Comparison of ENCODE assay signal across 29 cellular contexts in the genomic region with DNA sequence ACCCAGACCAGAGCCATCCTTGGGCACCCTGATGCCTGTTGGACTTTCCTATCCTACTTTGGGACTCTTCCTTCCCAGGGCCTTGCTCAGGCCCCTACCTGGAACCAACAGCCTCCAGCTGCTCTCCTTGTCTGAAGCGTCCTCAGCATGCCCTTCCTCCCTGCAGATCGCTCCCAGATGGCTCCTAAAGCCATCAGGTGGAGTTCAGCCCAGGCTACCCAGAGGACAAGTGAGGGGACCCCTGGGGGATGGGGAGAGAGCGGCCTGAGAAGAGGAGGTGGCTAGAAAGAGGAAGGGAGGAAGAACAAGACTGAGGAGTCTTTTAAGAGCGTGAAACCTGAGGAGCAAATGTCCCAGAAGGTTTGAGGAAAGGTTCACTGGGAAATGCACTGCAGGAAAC.
DNase-seq lines count a peak whose midpoint lies in the region; FAIRE-seq and TF ChIP-seq lines count a peak whose summit lies in the region.
"Had no signal": no experiment of that assay in that cellular context is flagged by ENCODE, and none has a peak within 500 bp of the region (broad histone marks: within the 10 kb centered on the region; RNA-seq: fewer than 3 reads in every experiment).

No MANE protein-coding gene starts in this region.

- peaks cover 0 to 3% of the 10 kb centered on the region in 2 experiments; a peak in 2 of 5 replicates for H3K9me3 Mint-ChIP-seq in H9
- H3K9me3 Mint-ChIP-seq in dendritic cell treated with granulocyte-macrophage colony-stimulating factor and Interleukin-4, amounts not matched to agents 40 ng/mL and 50 ng/mL, for 4 days: no peaks in the 10 kb centered on the region
- H3K9me3 Mint-ChIP-seq in nephron progenitor cell: peaks cover 5% of the 10 kb centered on the region
- H3K9me3 Mint-ChIP-seq: activated naive CD4-positive, alpha-beta T cell treated with anti-CD3 and anti-CD28 coated beads, Interleukin-2, amount 10 ng/mL, durations not matched to agents 7 days and 5 days; CD8-positive, alpha-beta memory T cell; GM23338; HFFc6 had no signal

- FAIRE-seq in D721Med (lab: Jason Lieb, UNC): no peak
- FAIRE-seq: GM19239 had no signal

- no peaks in the 10 kb centered on the region for H4K20me1 ChIP-seq in H9 (ENCODE audit: control insufficient read depth, insufficient read depth, insufficient read length)

- H2AK5ac ChIP-seq in H9 (ENCODE audit: insufficient read length, low read length): no peak overlapping the region

- no peak overlapping the region for H3K18ac ChIP-seq in H9 (ENCODE audit: insufficient read length, low read depth, low read length)

- no peaks in the 10 kb centered on the region for H3K79me1 ChIP-seq in H9 (ENCODE audit: insufficient read depth, low read depth, low read length, poor library complexity, severe bottlenecking)

- H3K9ac ChIP-seq in H9 (ENCODE audit: extremely low read depth, insufficient read length, low read length): no peak overlapping the region

- TF ChIP-seq CTCF in H9 (conservative IDR thresholded peaks at IDR 0.05) (peak; percentile 34; the same call in 1 of the 3 replicates), nephron progenitor cell (IDR thresholded peaks at IDR 0.05) (no peak), suprapubic skin (IDR thresholded peaks at IDR 0.05) (no peak), D721Med (IDR thresholded peaks at IDR 0.05; ENCODE audit: insufficient read depth, missing control alignments) (no peak), coronary artery (IDR thresholded peaks at IDR 0.05) (no peak)

- no peak overlapping the region for H3K23ac ChIP-seq in H9 (ENCODE audit: insufficient read length, low read depth, low read length)

- H3K4me1 ChIP-seq in H9 (ENCODE audit: insufficient read depth, low read length) (peaks cover 4% of the 10 kb centered on the region), suprapubic skin (peaks cover 55% of the 10 kb centered on the region)

- H3K23me2 ChIP-seq in H9 (ENCODE audit: insufficient read length, low read depth, low read length, poor library complexity, severe bottlenecking): no peaks in the 10 kb centered on the region

- no peaks in the 10 kb centered on the region for H3K79me2 ChIP-seq in H9 (ENCODE audit: insufficient read depth, low read length)

- H2BK120ac ChIP-seq in H9 (ENCODE audit: low read depth, low read length, poor library complexity, severe bottlenecking): no peak overlapping the region

- H4K8ac ChIP-seq in H9 (replicated peaks; ENCODE audit: insufficient read length, low read depth, low read length): no peak overlapping the region

- H4K91ac ChIP-seq in H9 (ENCODE audit: insufficient read length, low read depth, low read length): no peak overlapping the region

- no peak overlapping the region for H3T11ph ChIP-seq in H9 (ENCODE audit: low read length)

- no peaks in the 10 kb centered on the region for H3K36me3 ChIP-seq in suprapubic skin

- H3K27ac ChIP-seq in H9 (ENCODE audit: insufficient read length, low read depth, low read length) (no peak overlapping the region), suprapubic skin (peak overlapping the region; percentile 88), coronary artery (peak overlapping the region in 1 of 2 donors; percentile 90)
- H3K27ac ChIP-seq: body of pancreas, dorsolateral prefrontal cortex had no signal

- peaks cover 0 to 5% (median 0%) of the 10 kb centered on the region in 3 experiments; a peak in 3 of 7 replicates for H3K36me3 Mint-ChIP-seq in H9 (ENCODE audit: insufficient read depth in 1 of 3, low read depth in 3 of 3)
- no peaks in the 10 kb centered on the region for H3K36me3 Mint-ChIP-seq in dendritic cell treated with granulocyte-macrophage colony-stimulating factor and Interleukin-4, amounts not matched to agents 40 ng/mL and 50 ng/mL, for 4 days (ENCODE audit: low read depth)
- H3K36me3 Mint-ChIP-seq in nephron progenitor cell (ENCODE audit: low read depth): peaks cover 15% of the 10 kb centered on the region
- H3K36me3 Mint-ChIP-seq: activated naive CD4-positive, alpha-beta T cell treated with anti-CD3 and anti-CD28 coated beads, Interleukin-2, amount 10 ng/mL, durations not matched to agents 7 days and 5 days had no signal

- no peak for TF ChIP-seq EP300 in suprapubic skin (IDR thresholded peaks at IDR 0.05)

- H3K4me3 ChIP-seq in suprapubic skin (no peak overlapping the region), coronary artery (no peak overlapping the region)
- H3K4me3 ChIP-seq: body of pancreas, dorsolateral prefrontal cortex, GM23338 had no signal

- TF ChIP-seq POLR2A in suprapubic skin (IDR thresholded peaks at IDR 0.05): no peak

- no peak overlapping the region for H4K5ac ChIP-seq in H9 (ENCODE audit: insufficient read length, low read depth, low read length)

- DNase-seq in H9 (no peak), nephron progenitor cell (no peak), suprapubic skin (ENCODE audit: low spot score in 2 of 2) (peak in 1 of 2 donors; percentile 21), NCI-H146 (lab: John Stamatoyannopoulos, UW) (no peak), D721Med (ENCODE audit: insufficient read length, low spot score) (no peak), coronary artery (ENCODE audit: low spot score) (no peak)
- DNase-seq in activated effector memory CD4-positive, alpha-beta T cell treated with anti-CD3 and anti-CD28 coated beads, Interleukin-2, amount 50 U/mL, for 16 hours: no peak
- DNase-seq: activated CD4-positive, alpha-beta T cell treated with anti-CD3 and anti-CD28 coated beads, Interleukin-2, amount 50 U/mL, for 48 hours; activated CD4-positive, CD25-positive, alpha-beta regulatory T cell treated with anti-CD3 and anti-CD28 coated beads, Interleukin-2, amount 50 U/mL, for 72 hours; activated CD8-positive, alpha-beta memory T cell treated with anti-CD3 and anti-CD28 coated beads, Interleukin-2, amount 50 U/mL, for 48 hours; activated naive CD4-positive, alpha-beta T cell treated with anti-CD3 and anti-CD28 coated beads, Interleukin-2, amount 10 ng/mL, durations not matched to agents 7 days and 5 days; body of pancreas; CD8-positive, alpha-beta memory T cell; DMS 273 treated with DMSO at 0.1 percent for 48 hours; dorsolateral prefrontal cortex; EL; HFFc6; left colon; mammary epithelial cell; NCI-H1092; NCI-H187; NCI-H2171; NCI-H510A; right cardiac atrium; stimulated activated CD8-positive, alpha-beta memory T cell treated with anti-CD3 and anti-CD28 coated beads, Interleukin-4, amount 100 ng/mL, for 48 hours; T-helper 17 cell had no signal

- no peak overlapping the region for H2BK12ac ChIP-seq in H9 (ENCODE audit: insufficient read length, low read depth, low read length)

- H3K27me3 ChIP-seq in H9 (ENCODE audit: insufficient read depth, low read length) (no peaks in the 10 kb centered on the region; the same call in 1 of the 2 replicates), suprapubic skin (no peaks in the 10 kb centered on the region)
- H3K27me3 ChIP-seq: body of pancreas, dorsolateral prefrontal cortex had no signal

- H3K9me3 ChIP-seq in H9 (ENCODE audit: control insufficient read depth, low read depth, low read length) (no peaks in the 10 kb centered on the region), suprapubic skin (no peaks in the 10 kb centered on the region)
- H3K9me3 ChIP-seq: body of pancreas had no signal

- no peak overlapping the region for H2AFZ ChIP-seq in H9 (ENCODE audit: low read length)
- H2AFZ ChIP-seq: GM23338 had no signal

- H3K27me3 Mint-ChIP-seq in H9 (ENCODE audit: low read depth): no peaks in the 10 kb centered on the region; the same call in 1 of the 2 replicates
- no peaks in the 10 kb centered on the region for H3K27me3 Mint-ChIP-seq in dendritic cell treated with granulocyte-macrophage colony-stimulating factor and Interleukin-4, amounts not matched to agents 40 ng/mL and 50 ng/mL, for 4 days
- H3K27me3 Mint-ChIP-seq in nephron progenitor cell (ENCODE audit: low read depth, poor library complexity): peaks cover 4% of the 10 kb centered on the region
- H3K27me3 Mint-ChIP-seq: CD8-positive, alpha-beta memory T cell; T-helper 17 cell had no signal

- WGBS in H9 (ENCODE audit: extremely low coverage, insufficient read length, low lambda C conversion rate): no CpG with 5 or more reads among the region's 4 CpGs
- WGBS in suprapubic skin: 95% methylated on average over 4 of the region's 4 CpGs

- H3K4me1 Mint-ChIP-seq in H9 (peaks cover 23 to 31% of the 10 kb centered on the region in 2 experiments), nephron progenitor cell (peaks cover 79% of the 10 kb centered on the region)
- peaks cover 63% of the 10 kb centered on the region for H3K4me1 Mint-ChIP-seq in dendritic cell treated with granulocyte-macrophage colony-stimulating factor and Interleukin-4, amounts not matched to agents 40 ng/mL and 50 ng/mL, for 4 days (ENCODE audit: low read depth)

- H3K4me2 ChIP-seq in H9 (ENCODE audit: insufficient read depth, insufficient read length, low read length): no peak overlapping the region
- H3K4me2 ChIP-seq: GM23338 had no signal

- H2BK15ac ChIP-seq in H9 (ENCODE audit: low read depth, low read length): no peak overlapping the region

- no peak overlapping the region for H3K4ac ChIP-seq in H9 (ENCODE audit: low read depth, low read length)

- no peak overlapping the region for H2BK5ac ChIP-seq in H9 (ENCODE audit: insufficient read length, low read length)

- no peak overlapping the region for H3K14ac ChIP-seq in H9 (ENCODE audit: insufficient read depth, low read length)

- intact Hi-C loops in dendritic cell treated with granulocyte-macrophage colony-stimulating factor and Interleukin-4, amounts not matched to agents 40 ng/mL and 50 ng/mL, for 4 days (cut with micrococcal nuclease): no loop called here

- 0 out of 7 replicates have a peak overlapping the region, but pooled peaks of 1 of the 3 experiments have one; percentile 39 for H3K27ac Mint-ChIP-seq in H9
- peak overlapping the region; percentile 41 for H3K27ac Mint-ChIP-seq in dendritic cell treated with granulocyte-macrophage colony-stimulating factor and Interleukin-4, amounts not matched to agents 40 ng/mL and 50 ng/mL, for 4 days
- peak overlapping the region; percentile 77 for H3K27ac Mint-ChIP-seq in nephron progenitor cell
- H3K27ac Mint-ChIP-seq: activated naive CD4-positive, alpha-beta T cell treated with anti-CD3 and anti-CD28 coated beads, Interleukin-2, amount 10 ng/mL, durations not matched to agents 7 days and 5 days; CD8-positive, alpha-beta memory T cell; GM23338; T-helper 17 cell had no signal

- no peak overlapping the region for H3K4me3 Mint-ChIP-seq in H9
- H3K4me3 Mint-ChIP-seq in dendritic cell treated with granulocyte-macrophage colony-stimulating factor and Interleukin-4, amounts not matched to agents 40 ng/mL and 50 ng/mL, for 4 days: no peak overlapping the region
- H3K4me3 Mint-ChIP-seq in nephron progenitor cell: no peak overlapping the region
- H3K4me3 Mint-ChIP-seq: activated naive CD4-positive, alpha-beta T cell treated with anti-CD3 and anti-CD28 coated beads, Interleukin-2, amount 10 ng/mL, durations not matched to agents 7 days and 5 days; CD8-positive, alpha-beta memory T cell; GM23338; HFFc6; T-helper 17 cell had no signal

- no peak overlapping the region for H2BK20ac ChIP-seq in H9 (ENCODE audit: low read depth, low read length, poor library complexity, severe bottlenecking)

- H3K56ac ChIP-seq in H9 (ENCODE audit: insufficient read length, low read depth, low read length): no peak overlapping the region
